1 cellular context compared by ENCODE assay signal in the genomic region with DNA sequence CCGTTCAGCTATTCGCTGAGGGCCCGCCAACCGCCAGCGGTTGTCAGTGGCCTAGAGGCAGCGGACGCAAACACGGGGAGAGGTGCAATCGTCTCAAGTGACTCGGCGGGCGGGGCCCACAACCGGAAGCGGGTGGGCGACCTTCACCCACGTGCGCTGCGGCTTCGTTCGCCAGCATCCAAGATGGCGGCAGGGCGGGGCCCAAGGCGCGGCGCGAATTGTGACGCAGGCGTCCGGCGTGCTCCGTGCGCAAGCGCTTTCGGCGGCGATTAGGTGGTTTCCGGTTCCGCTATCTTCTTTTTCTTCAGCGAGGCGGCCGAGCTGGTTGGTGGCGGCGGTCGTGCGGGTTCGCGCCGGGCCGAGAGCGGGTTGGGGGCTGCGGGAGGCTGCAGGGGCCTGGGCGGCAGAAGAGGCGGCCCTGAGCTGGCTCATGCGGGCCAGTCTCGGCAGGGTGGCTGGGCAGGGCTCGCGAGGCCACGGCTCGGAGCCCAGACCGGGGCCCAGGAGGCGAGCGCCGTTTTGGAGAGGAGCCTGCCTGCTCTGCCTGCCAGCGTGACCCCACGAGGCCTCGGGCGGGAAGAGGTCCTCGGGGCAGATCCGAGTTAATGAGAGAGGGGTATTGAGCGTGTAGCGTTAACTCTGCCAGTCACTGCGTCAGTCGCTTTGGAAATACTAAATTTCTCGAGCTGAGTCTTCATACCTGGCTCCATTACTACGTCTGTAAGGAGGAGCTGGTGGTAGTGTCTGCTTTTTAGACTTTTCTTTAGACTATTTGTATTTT.
TF ChIP-seq lines count a peak whose summit lies in the region.

UBA52 (plus strand) TSS at position 294 of the 781 bp plus-strand sequence. CDS start 1,444 bp downstream, outside the sequence.

TF ChIP-seq in HepG2, 621 proteins besides CTCF, POLR2A, EP300 and RAD21 (continued from another document and continues in another):
- TF ChIP-seq REL (CRISPR knock-in tag; conservative IDR thresholded peaks at IDR 0.05), result peak; percentile 80; the same call in 1 of the 2 replicates
- TF ChIP-seq ZNF136 (CRISPR knock-in tag; IDR thresholded peaks at IDR 0.05; ENCODE audit: low read depth), result no peak
- peak; percentile 98 for TF ChIP-seq ETV5 (CRISPR knock-in tag; IDR thresholded peaks at IDR 0.05; ENCODE audit: borderline replicate concordance)
- TF ChIP-seq, protein P1, sequence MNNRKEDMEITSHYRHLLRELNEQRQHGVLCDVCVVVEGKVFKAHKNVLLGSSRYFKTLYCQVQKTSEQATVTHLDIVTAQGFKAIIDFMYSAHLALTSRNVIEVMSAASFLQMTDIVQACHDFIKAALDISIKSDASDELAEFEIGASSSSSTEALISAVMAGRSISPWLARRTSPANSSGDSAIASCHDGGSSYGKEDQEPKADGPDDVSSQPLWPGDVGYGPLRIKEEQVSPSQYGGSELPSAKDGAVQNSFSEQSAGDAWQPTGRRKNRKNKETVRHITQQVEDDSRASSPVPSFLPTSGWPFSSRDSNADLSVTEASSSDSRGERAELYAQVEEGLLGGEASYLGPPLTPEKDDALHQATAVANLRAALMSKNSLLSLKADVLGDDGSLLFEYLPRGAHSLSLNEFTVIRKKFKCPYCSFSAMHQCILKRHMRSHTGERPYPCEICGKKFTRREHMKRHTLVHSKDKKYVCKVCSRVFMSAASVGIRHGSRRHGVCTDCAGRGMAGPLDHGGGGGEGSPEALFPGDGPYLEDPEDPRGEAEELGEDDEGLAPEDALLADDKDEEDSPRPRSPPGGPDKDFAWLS (CRISPR knock-in tag; IDR thresholded peaks at IDR 0.05; ENCODE audit: borderline replicate concordance), result peak; percentile 34; the same call in 1 of the 2 replicates
- no peak for TF ChIP-seq SRSF9 (IDR thresholded peaks at IDR 0.05; ENCODE audit: borderline replicate concordance, insufficient read depth, low read depth, low read length, poor library complexity, severe bottlenecking)
- TF ChIP-seq, protein P2, sequence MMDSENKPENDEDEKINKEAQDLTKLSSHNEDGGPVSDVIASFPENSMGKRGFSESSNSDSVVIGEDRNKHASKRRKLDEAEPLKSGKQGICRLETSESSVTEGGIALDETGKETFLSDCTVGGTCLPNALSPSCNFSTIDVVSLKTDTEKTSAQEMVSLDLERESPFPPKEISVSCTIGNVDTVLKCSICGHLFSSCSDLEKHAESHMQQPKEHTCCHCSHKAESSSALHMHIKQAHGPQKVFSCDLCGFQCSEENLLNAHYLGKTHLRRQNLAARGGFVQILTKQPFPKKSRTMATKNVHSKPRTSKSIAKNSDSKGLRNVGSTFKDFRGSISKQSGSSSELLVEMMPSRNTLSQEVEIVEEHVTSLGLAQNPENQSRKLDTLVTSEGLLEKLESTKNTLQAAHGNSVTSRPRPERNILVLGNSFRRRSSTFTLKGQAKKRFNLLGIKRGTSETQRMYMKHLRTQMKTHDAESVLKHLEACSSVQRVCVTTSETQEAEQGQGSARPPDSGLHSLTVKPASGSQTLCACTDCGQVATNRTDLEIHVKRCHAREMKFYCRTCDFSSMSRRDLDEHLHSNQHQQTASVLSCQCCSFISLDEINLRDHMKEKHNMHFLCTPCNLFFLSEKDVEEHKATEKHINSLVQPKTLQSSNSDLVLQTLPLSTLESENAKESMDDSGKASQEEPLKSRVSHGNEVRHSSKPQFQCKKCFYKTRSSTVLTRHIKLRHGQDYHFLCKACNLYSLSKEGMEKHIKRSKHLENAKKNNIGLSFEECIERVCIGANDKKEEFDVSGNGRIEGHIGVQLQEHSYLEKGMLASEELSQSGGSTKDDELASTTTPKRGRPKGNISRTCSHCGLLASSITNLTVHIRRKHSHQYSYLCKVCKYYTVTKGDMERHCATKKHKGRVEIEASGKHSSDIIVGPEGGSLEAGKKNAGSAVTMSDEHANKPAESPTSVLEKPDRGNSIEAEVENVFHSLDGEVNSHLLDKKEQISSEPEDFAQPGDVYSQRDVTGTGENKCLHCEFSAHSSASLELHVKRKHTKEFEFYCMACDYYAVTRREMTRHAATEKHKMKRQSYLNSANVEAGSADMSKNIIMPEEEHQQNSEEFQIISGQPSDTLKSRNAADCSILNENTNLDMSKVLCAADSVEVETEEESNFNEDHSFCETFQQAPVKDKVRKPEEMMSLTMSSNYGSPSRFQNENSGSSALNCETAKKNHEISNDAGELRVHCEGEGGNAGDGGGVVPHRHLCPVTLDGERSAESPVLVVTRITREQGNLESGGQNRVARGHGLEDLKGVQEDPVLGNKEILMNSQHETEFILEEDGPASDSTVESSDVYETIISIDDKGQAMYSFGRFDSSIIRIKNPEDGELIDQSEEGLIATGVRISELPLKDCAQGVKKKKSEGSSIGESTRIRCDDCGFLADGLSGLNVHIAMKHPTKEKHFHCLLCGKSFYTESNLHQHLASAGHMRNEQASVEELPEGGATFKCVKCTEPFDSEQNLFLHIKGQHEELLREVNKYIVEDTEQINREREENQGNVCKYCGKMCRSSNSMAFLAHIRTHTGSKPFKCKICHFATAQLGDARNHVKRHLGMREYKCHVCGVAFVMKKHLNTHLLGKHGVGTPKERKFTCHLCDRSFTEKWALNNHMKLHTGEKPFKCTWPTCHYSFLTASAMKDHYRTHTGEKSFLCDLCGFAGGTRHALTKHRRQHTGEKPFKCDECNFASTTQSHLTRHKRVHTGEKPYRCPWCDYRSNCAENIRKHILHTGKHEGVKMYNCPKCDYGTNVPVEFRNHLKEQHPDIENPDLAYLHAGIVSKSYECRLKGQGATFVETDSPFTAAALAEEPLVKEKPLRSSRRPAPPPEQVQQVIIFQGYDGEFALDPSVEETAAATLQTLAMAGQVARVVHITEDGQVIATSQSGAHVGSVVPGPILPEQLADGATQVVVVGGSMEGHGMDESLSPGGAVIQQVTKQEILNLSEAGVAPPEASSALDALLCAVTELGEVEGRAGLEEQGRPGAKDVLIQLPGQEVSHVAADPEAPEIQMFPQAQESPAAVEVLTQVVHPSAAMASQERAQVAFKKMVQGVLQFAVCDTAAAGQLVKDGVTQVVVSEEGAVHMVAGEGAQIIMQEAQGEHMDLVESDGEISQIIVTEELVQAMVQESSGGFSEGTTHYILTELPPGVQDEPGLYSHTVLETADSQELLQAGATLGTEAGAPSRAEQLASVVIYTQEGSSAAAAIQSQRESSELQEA (CRISPR knock-in tag; IDR thresholded peaks at IDR 0.05; ENCODE audit: not compliant biosample characterization), result no peak
- peak; percentile 80 for TF ChIP-seq RXRA (CRISPR knock-in tag; IDR thresholded peaks at IDR 0.05)
- TF ChIP-seq MLX (CRISPR knock-in tag; IDR thresholded peaks at IDR 0.05), result peak; percentile 90
- 0 out of 2 replicates have a peak, but pooled peaks have one; percentile 70 for TF ChIP-seq ZNF326 (CRISPR knock-in tag; IDR thresholded peaks at IDR 0.05; ENCODE audit: borderline replicate concordance)
- TF ChIP-seq POLR2AphosphoS2 (IDR thresholded peaks at IDR 0.05; ENCODE audit: low read depth, low read length), result no peak
- peak; percentile 87 for TF ChIP-seq HNRNPLL (IDR thresholded peaks at IDR 0.05; ENCODE audit: low read depth, low read length, poor library complexity, severe bottlenecking)
- no peak for TF ChIP-seq ZNF20 (CRISPR knock-in tag; IDR thresholded peaks at IDR 0.05)
- TF ChIP-seq ZBTB21 (CRISPR knock-in tag; IDR thresholded peaks at IDR 0.05), result peak; percentile 100
- TF ChIP-seq, protein P3, sequence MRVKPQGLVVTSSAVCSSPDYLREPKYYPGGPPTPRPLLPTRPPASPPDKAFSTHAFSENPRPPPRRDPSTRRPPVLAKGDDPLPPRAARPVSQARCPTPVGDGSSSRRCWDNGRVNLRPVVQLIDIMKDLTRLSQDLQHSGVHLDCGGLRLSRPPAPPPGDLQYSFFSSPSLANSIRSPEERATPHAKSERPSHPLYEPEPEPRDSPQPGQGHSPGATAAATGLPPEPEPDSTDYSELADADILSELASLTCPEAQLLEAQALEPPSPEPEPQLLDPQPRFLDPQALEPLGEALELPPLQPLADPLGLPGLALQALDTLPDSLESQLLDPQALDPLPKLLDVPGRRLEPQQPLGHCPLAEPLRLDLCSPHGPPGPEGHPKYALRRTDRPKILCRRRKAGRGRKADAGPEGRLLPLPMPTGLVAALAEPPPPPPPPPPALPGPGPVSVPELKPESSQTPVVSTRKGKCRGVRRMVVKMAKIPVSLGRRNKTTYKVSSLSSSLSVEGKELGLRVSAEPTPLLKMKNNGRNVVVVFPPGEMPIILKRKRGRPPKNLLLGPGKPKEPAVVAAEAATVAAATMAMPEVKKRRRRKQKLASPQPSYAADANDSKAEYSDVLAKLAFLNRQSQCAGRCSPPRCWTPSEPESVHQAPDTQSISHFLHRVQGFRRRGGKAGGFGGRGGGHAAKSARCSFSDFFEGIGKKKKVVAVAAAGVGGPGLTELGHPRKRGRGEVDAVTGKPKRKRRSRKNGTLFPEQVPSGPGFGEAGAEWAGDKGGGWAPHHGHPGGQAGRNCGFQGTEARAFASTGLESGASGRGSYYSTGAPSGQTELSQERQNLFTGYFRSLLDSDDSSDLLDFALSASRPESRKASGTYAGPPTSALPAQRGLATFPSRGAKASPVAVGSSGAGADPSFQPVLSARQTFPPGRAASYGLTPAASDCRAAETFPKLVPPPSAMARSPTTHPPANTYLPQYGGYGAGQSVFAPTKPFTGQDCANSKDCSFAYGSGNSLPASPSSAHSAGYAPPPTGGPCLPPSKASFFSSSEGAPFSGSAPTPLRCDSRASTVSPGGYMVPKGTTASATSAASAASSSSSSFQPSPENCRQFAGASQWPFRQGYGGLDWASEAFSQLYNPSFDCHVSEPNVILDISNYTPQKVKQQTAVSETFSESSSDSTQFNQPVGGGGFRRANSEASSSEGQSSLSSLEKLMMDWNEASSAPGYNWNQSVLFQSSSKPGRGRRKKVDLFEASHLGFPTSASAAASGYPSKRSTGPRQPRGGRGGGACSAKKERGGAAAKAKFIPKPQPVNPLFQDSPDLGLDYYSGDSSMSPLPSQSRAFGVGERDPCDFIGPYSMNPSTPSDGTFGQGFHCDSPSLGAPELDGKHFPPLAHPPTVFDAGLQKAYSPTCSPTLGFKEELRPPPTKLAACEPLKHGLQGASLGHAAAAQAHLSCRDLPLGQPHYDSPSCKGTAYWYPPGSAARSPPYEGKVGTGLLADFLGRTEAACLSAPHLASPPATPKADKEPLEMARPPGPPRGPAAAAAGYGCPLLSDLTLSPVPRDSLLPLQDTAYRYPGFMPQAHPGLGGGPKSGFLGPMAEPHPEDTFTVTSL (CRISPR knock-in tag; IDR thresholded peaks at IDR 0.05; ENCODE audit: borderline replicate concordance), result no peak
- peak; percentile 78; the same call in 1 of the 2 replicates for TF ChIP-seq SMAD1 (CRISPR knock-in tag; IDR thresholded peaks at IDR 0.05; ENCODE audit: borderline replicate concordance, low read depth)
- TF ChIP-seq SMARCE1 (IDR thresholded peaks at IDR 0.05; ENCODE audit: borderline replicate concordance), result no peak
- peak; percentile 48; the same call in 1 of the 2 replicates for TF ChIP-seq KDM5A (IDR thresholded peaks at IDR 0.05; ENCODE audit: borderline replicate concordance, low read length)
- TF ChIP-seq TGIF2 (CRISPR knock-in tag; IDR thresholded peaks at IDR 0.05), result peak; percentile 74
- no peak; the same call in 1 of the 2 replicates for TF ChIP-seq ZBTB14 (CRISPR knock-in tag; IDR thresholded peaks at IDR 0.05)
- peak; percentile 81; the same call in 1 of the 2 replicates for TF ChIP-seq MIER3 (CRISPR knock-in tag; IDR thresholded peaks at IDR 0.05; ENCODE audit: borderline replicate concordance)
- TF ChIP-seq, protein P4, sequence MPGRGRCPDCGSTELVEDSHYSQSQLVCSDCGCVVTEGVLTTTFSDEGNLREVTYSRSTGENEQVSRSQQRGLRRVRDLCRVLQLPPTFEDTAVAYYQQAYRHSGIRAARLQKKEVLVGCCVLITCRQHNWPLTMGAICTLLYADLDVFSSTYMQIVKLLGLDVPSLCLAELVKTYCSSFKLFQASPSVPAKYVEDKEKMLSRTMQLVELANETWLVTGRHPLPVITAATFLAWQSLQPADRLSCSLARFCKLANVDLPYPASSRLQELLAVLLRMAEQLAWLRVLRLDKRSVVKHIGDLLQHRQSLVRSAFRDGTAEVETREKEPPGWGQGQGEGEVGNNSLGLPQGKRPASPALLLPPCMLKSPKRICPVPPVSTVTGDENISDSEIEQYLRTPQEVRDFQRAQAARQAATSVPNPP (CRISPR knock-in tag; IDR thresholded peaks at IDR 0.05), result no peak
- no peak for TF ChIP-seq ZNF660 (CRISPR knock-in tag; IDR thresholded peaks at IDR 0.05; ENCODE audit: borderline replicate concordance, low read depth)
- peak; percentile 59; the same call in 1 of the 2 replicates for TF ChIP-seq NRL (CRISPR knock-in tag; IDR thresholded peaks at IDR 0.05; ENCODE audit: borderline replicate concordance)
- no peak for TF ChIP-seq ZNF781 (CRISPR knock-in tag; IDR thresholded peaks at IDR 0.05; ENCODE audit: borderline replicate concordance, not compliant biosample characterization)
- TF ChIP-seq CCDC6 (CRISPR knock-in tag; IDR thresholded peaks at IDR 0.05), result peak; percentile 67; the same call in 1 of the 2 replicates
- no peak for TF ChIP-seq MAFF (IDR thresholded peaks at IDR 0.05; ENCODE audit: low read depth, low read length)
- TF ChIP-seq ZNF558 (CRISPR knock-in tag; IDR thresholded peaks at IDR 0.05; ENCODE audit: borderline replicate concordance), result peak; percentile 56; the same call in 1 of the 2 replicates
- TF ChIP-seq IKZF5 (CRISPR knock-in tag; IDR thresholded peaks at IDR 0.05), result peak; percentile 96
- TF ChIP-seq ZNF234 (CRISPR knock-in tag; conservative IDR thresholded peaks at IDR 0.05), result no peak
- 0 out of 2 replicates have a peak, but pooled peaks have one; percentile 43 for TF ChIP-seq ZNF121 (CRISPR knock-in tag; IDR thresholded peaks at IDR 0.05)
- no peak for TF ChIP-seq TCF12 (IDR thresholded peaks at IDR 0.05)
- peak; percentile 86 for TF ChIP-seq TCF12 (CRISPR knock-in tag; IDR thresholded peaks at IDR 0.05)
- TF ChIP-seq GTF2F1 (IDR thresholded peaks at IDR 0.05; ENCODE audit: low read length), result no peak
- TF ChIP-seq ZNF607 (CRISPR knock-in tag; IDR thresholded peaks at IDR 0.05; ENCODE audit: borderline replicate concordance), result 0 out of 2 replicates have a peak, but pooled peaks have one; percentile 18
- TF ChIP-seq RAD51 (IDR thresholded peaks at IDR 0.05; ENCODE audit: borderline replicate concordance), result peak; percentile 43; the same call in 1 of the 2 replicates
